ENCODE assay signal across 23 cellular contexts in genomic region chr18:40897884-40898283, GRCh38.
"Had no signal": no experiment of that assay in that cellular context is flagged by ENCODE, and none has a peak within 500 bp of the region (broad histone marks: within the 10 kb centered on the region; RNA-seq: fewer than 3 reads in every experiment).

No MANE protein-coding gene starts in this region.

- H3K9me3 ChIP-seq: neutrophil, ovary, prostate gland, thoracic aorta had no signal

- H3K9me3 Mint-ChIP-seq: activated naive CD4-positive, alpha-beta T cell treated with anti-CD3 and anti-CD28 coated beads, Interleukin-2, amount 10 ng/mL, durations not matched to agents 7 days and 5 days had no signal

- H3K4me1 Mint-ChIP-seq: activated B cell treated with CpG ODN at 0.5 μM for 24 hours; activated naive CD4-positive, alpha-beta T cell treated with anti-CD3 and anti-CD28 coated beads, Interleukin-2, amount 10 ng/mL, durations not matched to agents 7 days and 5 days had no signal

- H3K27ac ChIP-seq: coronary artery, epithelial cell of prostate, heart left ventricle, left ventricle myocardium inferior, neutrophil, ovary, prostate gland, spleen, thoracic aorta, upper lobe of left lung had no signal

- H3K4me3 Mint-ChIP-seq: activated B cell treated with CpG ODN at 0.5 μM for 24 hours; activated naive CD4-positive, alpha-beta T cell treated with anti-CD3 and anti-CD28 coated beads, Interleukin-2, amount 10 ng/mL, durations not matched to agents 7 days and 5 days; activated T-cell treated with anti-CD3 and anti-CD28 coated beads, Interleukin-2, amount 50 U/mL, for 72 hours; nephron; T-helper 1 cell treated with Interleukin-12 subunit alpha and Interleukin-12 subunit beta and Interleukin-4 antibody, amounts not matched to agents 30 μg/mL and 1 μg/mL, for 36 hours had no signal

- H3K36me3 ChIP-seq: heart left ventricle, left ventricle myocardium inferior, neutrophil, ovary, prostate gland, spleen, thoracic aorta, upper lobe of left lung had no signal

- ATAC-seq: activated T-cell treated with anti-CD3 and anti-CD28 coated beads, Interleukin-2, amount 50 U/mL, for 72 hours; heart left ventricle had no signal

- H3K36me3 Mint-ChIP-seq: activated naive CD4-positive, alpha-beta T cell treated with anti-CD3 and anti-CD28 coated beads, Interleukin-2, amount 10 ng/mL, durations not matched to agents 7 days and 5 days had no signal

- H3K27me3 Mint-ChIP-seq: activated B cell treated with CpG ODN at 0.5 μM for 24 hours; activated naive CD4-positive, alpha-beta T cell treated with anti-CD3 and anti-CD28 coated beads, Interleukin-2, amount 10 ng/mL, durations not matched to agents 7 days and 5 days had no signal

- H3K27me3 ChIP-seq: heart left ventricle, neutrophil, ovary, spleen, upper lobe of left lung had no signal

- DNase-seq: activated B cell treated with CpG ODN at 0.5 μM for 24 hours; activated CD4-positive, alpha-beta T cell treated with anti-CD3 and anti-CD28 coated beads for 4 hours; activated CD4-positive, alpha-beta T cell treated with anti-CD3 and anti-CD28 coated beads, Interleukin-2, amount 50 U/mL, for 48 hours; activated effector memory CD4-positive, alpha-beta T cell treated with anti-CD3 and anti-CD28 coated beads, Interleukin-2, amount 50 U/mL, for 16 hours; activated naive CD4-positive, alpha-beta T cell treated with anti-CD3 and anti-CD28 coated beads, Interleukin-2, amount 10 ng/mL, durations not matched to agents 7 days and 5 days; activated T-cell treated with anti-CD3 and anti-CD28 coated beads, Interleukin-2, amount 50 U/mL, for 72 hours; amygdala; cerebellar nuclear complex; heart left ventricle; left ventricle myocardium inferior; ovary; spleen; stimulated activated CD4-positive, alpha-beta T cell treated with anti-CD3 and anti-CD28 coated beads, Interleukin-4, amount 100 ng/mL, for 1 hour; stimulated activated naive CD4-positive, alpha-beta T cell; T1000; upper lobe of left lung had no signal

- H3K4me3 ChIP-seq: coronary artery, heart left ventricle, left ventricle myocardium inferior, ovary, prostate gland, spleen, thoracic aorta, upper lobe of left lung had no signal

- H3K4me1 ChIP-seq: heart left ventricle, left ventricle myocardium inferior, prostate gland, spleen, upper lobe of left lung had no signal

- H3K27ac Mint-ChIP-seq: activated B cell treated with CpG ODN at 0.5 μM for 24 hours; activated naive CD4-positive, alpha-beta T cell treated with anti-CD3 and anti-CD28 coated beads, Interleukin-2, amount 10 ng/mL, durations not matched to agents 7 days and 5 days; activated T-cell treated with anti-CD3 and anti-CD28 coated beads, Interleukin-2, amount 50 U/mL, for 72 hours; nephron; T-helper 1 cell treated with Interleukin-12 subunit alpha and Interleukin-12 subunit beta and Interleukin-4 antibody, amounts not matched to agents 30 μg/mL and 1 μg/mL, for 36 hours had no signal
